In genomic region chr1:231337472-231338269, GRCh38 we compare ENCODE assay signal across 8 cellular contexts. TPM values are rescaled to one million over a fixed set of nuclear protein-coding genes. Genes with fewer than 3 reads are reported as not detected.
A peak's percentile ranks its signal among the peaks of the same experiment; 100 is the strongest.
DNase-seq lines count a peak whose midpoint lies in the region; ATAC-seq and TF ChIP-seq lines count a peak whose summit lies in the region.

EXOC8 (minus strand) TSS chr1:231337852; CDS start chr1:231337745, 107 bp downstream.

- peak within 1 kb of the TSS; percentile 97 to 100 (median 100) for H3K4me3 Mint-ChIP-seq in IgD-negative memory B cell

- DNase-seq in DMS153 (lab: John Stamatoyannopoulos, UW) (peak; percentile 99), OCI-M2 (lab: John Stamatoyannopoulos, UW; ENCODE audit: unreplicated experiment) (peak; percentile 95), activated T-cell treated with anti-CD3 and anti-CD28 coated beads for 4 hours (peak; percentile 99), epithelial cell of prostate (ENCODE audit: low read depth, low spot score) (peak; percentile 69), mucosa of descending colon (peak; percentile 96 to 100 (median 96))
- peak; percentile 95 for DNase-seq in stimulated activated CD8-positive, alpha-beta memory T cell treated with anti-CD3 and anti-CD28 coated beads, Interleukin-4, amount 100 ng/mL, for 24 hours (ENCODE audit: low read depth)

- no peak for TF ChIP-seq CTCF in mucosa of descending colon (IDR thresholded peaks at IDR 0.05)

- peaks cover 44% of the 10 kb centered on the region for H3K4me1 ChIP-seq in mucosa of descending colon (ENCODE audit: low read depth)

- peaks cover 35 to 54% (median 45%) of the 10 kb centered on the region in 3 donors for H3K4me1 Mint-ChIP-seq in IgD-negative memory B cell

- ATAC-seq in GM21529 (IDR thresholded peaks at IDR 0.05; ENCODE audit: unreplicated experiment) (peak; percentile 63), mucosa of descending colon (peak; percentile 93)

- no peaks in the 10 kb centered on the region for H3K36me3 ChIP-seq in mucosa of descending colon (ENCODE audit: low read depth)

- no peaks in the 10 kb centered on the region for H3K9me3 ChIP-seq in mucosa of descending colon

- peak within 1 kb of the TSS; percentile 88 for H3K4me3 ChIP-seq in mucosa of descending colon

- no peaks in the 10 kb centered on the region for H3K27me3 Mint-ChIP-seq in IgD-negative memory B cell

- intact Hi-C loops in mucosa of descending colon (cut with DNase I, micrococcal nuclease), result no loop called here

- peaks cover 5% of the 10 kb centered on the region for H3K36me3 Mint-ChIP-seq in IgD-negative memory B cell

- no peaks in the 10 kb centered on the region for H3K9me3 Mint-ChIP-seq in IgD-negative memory B cell

- H3K27ac Mint-ChIP-seq in IgD-negative memory B cell, result peak within 1 kb of the TSS; percentile 95 to 100 (median 100)

- peak within 1 kb of the TSS; percentile 94 for H3K27ac ChIP-seq in epithelial cell of prostate

RNA-seq across cellular contexts. Expression of gene EXOC8, which starts in this region (rescaled TPM):
- polyA plus RNA-seq in IgD-negative memory B cell, result 4.0 TPM
- 10 to 100 TPM; 14.5 to 18.4 (median 14.5) TPM for total RNA-seq in mucosa of descending colon

Comparison
In these comparisons a context has a peak if more than half of its experiments do, and no peak if none do; other contexts are left out.
1. Peak in every context shown above with its lines: DNase-seq, ATAC-seq, H3K4me3 ChIP-seq and H3K27ac ChIP-seq.